Comparison of ENCODE assay signal across 34 cellular contexts in genomic region chr10:15305161-15305560, GRCh38.
"Had no signal": no experiment of that assay in that cellular context is flagged by ENCODE, and none has a peak within 500 bp of the region (broad histone marks: within the 10 kb centered on the region; RNA-seq: fewer than 3 reads in every experiment).

No MANE protein-coding gene starts in this region.

- DNase-seq: Karpas-422, Kasumi-1, MG63, MM.1S, MV-4-11, NCI-H1048, NCI-H1092, NCI-H1092 treated with DMSO at 0.1 percent for 48 hours, NCI-H1105, NCI-H1105 treated with DMSO at 0.1 percent for 48 hours, NCI-H1417, NCI-H1417 treated with DMSO at 0.1 percent for 48 hours, NCI-H1436, NCI-H1436 treated with DMSO at 0.1 percent for 48 hours, NCI-H146, NCI-H1694, NCI-H1694 treated with DMSO at 0.1 percent for 48 hours, NCI-H187, NCI-H187 treated with DMSO at 0.1 percent for 48 hours, NCI-H1930, NCI-H2029, NCI-H2029 treated with DMSO at 0.1 percent for 48 hours, NCI-H2081, NCI-H2081 treated with DMSO at 0.1 percent for 48 hours, NCI-H2107, NCI-H2171, NCI-H2171 treated with DMSO at 0.1 percent for 48 hours, NCI-H2227 treated with DMSO at 0.1 percent for 48 hours, NCI-H226, NCI-H345, NCI-H446, NCI-H446 treated with DMSO at 0.1 percent for 48 hours, NCI-H510A, NCI-H510A treated with DMSO at 0.1 percent for 48 hours had no signal

- H3K9me3 ChIP-seq: MG63 had no signal

- H3K4me3 ChIP-seq: MG63 had no signal
